9 cellular contexts compared by ENCODE assay signal in the genomic region with DNA sequence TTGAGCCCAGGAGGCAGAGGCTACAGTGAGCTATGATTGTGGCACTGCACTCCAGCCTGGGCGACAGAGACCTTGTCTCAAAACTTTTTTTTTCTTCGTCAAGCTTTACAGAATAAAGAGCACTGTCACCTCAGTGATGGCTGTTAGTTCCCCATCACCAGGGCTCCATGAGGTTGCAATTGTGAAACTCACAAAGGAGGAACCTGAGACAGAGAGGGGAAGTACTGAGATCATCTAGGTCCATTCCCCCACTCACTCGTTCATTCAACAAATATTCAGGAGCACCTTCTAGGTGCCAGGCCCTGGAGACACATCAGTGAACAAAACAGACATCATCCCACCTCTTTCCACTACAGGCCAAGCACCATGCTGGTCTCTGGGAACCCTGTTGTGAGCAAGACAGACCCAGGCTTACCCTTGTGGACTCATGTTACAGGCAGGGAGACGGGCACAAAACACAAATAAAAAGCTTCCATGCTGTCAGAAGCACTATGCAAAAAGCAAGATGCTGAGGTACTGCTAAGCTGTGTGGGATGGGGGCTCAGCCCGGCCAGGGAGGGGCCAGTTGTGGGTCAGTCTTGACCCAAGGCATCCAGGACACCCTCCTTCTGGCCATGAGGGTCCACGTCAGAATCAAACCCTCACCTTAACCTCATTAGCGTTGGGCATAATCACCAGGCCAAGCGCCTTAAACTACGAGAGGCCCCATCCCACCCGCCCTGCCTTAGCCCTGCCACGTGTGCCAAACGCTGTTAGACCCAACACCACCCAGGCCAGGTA. TPM values are rescaled to one million over a fixed set of nuclear protein-coding genes. Genes with fewer than 3 reads are reported as not detected.
DNase-seq lines count a peak whose midpoint lies in the region; ATAC-seq lines count a peak whose summit lies in the region.
"Had no signal": no experiment of that assay in that cellular context is flagged by ENCODE, and none has a peak within 500 bp of the region (broad histone marks: within the 10 kb centered on the region; RNA-seq: fewer than 3 reads in every experiment).

No MANE protein-coding gene starts in this region.

- H3K4me1 Mint-ChIP-seq in activated T-helper 2 cell treated with anti-CD3 and anti-CD28 coated beads, Interferon-gamma antibody, Interleukin-2, Interleukin-4, amounts not matched to agents 10 μg/mL and 5 μg/mL and 100 μg/mL, durations not matched to agents 14 hours and 24 hours and 36 hours (ENCODE audit: low read depth), result no peaks in the 10 kb centered on the region

- no peak overlapping the region for H3K4me3 Mint-ChIP-seq in activated T-helper 2 cell treated with anti-CD3 and anti-CD28 coated beads, Interferon-gamma antibody, Interleukin-2, Interleukin-4, amounts not matched to agents 10 μg/mL and 5 μg/mL and 100 μg/mL, durations not matched to agents 14 hours and 24 hours and 36 hours (ENCODE audit: low read depth)

- no peaks in the 10 kb centered on the region for H3K9me3 Mint-ChIP-seq in activated T-helper 2 cell treated with anti-CD3 and anti-CD28 coated beads, Interferon-gamma antibody, Interleukin-2, Interleukin-4, amounts not matched to agents 10 μg/mL and 5 μg/mL and 100 μg/mL, durations not matched to agents 14 hours and 24 hours and 36 hours

- ATAC-seq in HG02870 (IDR thresholded peaks at IDR 0.05; ENCODE audit: unreplicated experiment), result peak; percentile 90

- no peaks in the 10 kb centered on the region for H3K36me3 Mint-ChIP-seq in activated T-helper 2 cell treated with anti-CD3 and anti-CD28 coated beads, Interferon-gamma antibody, Interleukin-2, Interleukin-4, amounts not matched to agents 10 μg/mL and 5 μg/mL and 100 μg/mL, durations not matched to agents 14 hours and 24 hours and 36 hours (ENCODE audit: low read depth)

- no peaks in the 10 kb centered on the region for H3K27me3 Mint-ChIP-seq in activated T-helper 2 cell treated with anti-CD3 and anti-CD28 coated beads, Interferon-gamma antibody, Interleukin-2, Interleukin-4, amounts not matched to agents 10 μg/mL and 5 μg/mL and 100 μg/mL, durations not matched to agents 14 hours and 24 hours and 36 hours (ENCODE audit: low read depth)

- intact Hi-C loops in activated T-helper 2 cell treated with anti-CD3 and anti-CD28 coated beads, Interferon-gamma antibody, Interleukin-2, Interleukin-4, amounts not matched to agents 10 μg/mL and 5 μg/mL and 100 μg/mL, durations not matched to agents 14 hours and 24 hours and 36 hours (cut with micrococcal nuclease), result no loop called here

- DNase-seq in DMS 273 (lab: John Stamatoyannopoulos, UW; ENCODE audit: unreplicated experiment) (peak; percentile 32), DMS 273 treated with DMSO at 0.1 percent for 48 hours (lab: John Stamatoyannopoulos, UW) (no peak), NOMO-1 treated with dmso at 0.1 percent for 144 hours (lab: John Stamatoyannopoulos, UW; ENCODE audit: unreplicated experiment) (peak; percentile 93), pons (ENCODE audit: low spot score) (peak; percentile 70), dedifferentiated amniotic fluid mesenchymal stem cell (ENCODE audit: extremely low spot score) (no peak)
- no peak for DNase-seq in activated T-helper 2 cell treated with anti-CD3 and anti-CD28 coated beads, Interferon-gamma antibody, Interleukin-2, Interleukin-4, amounts not matched to agents 10 μg/mL and 5 μg/mL and 100 μg/mL, durations not matched to agents 14 hours and 24 hours and 36 hours (ENCODE audit: low spot score)
- DNase-seq in stimulated activated naive CD4-positive, alpha-beta T cell (lab: John Stamatoyannopoulos, UW), result no peak

- H3K27ac Mint-ChIP-seq in activated T-helper 2 cell treated with anti-CD3 and anti-CD28 coated beads, Interferon-gamma antibody, Interleukin-2, Interleukin-4, amounts not matched to agents 10 μg/mL and 5 μg/mL and 100 μg/mL, durations not matched to agents 14 hours and 24 hours and 36 hours, result no peak overlapping the region

RNA-seq across cellular contexts. Expression of a gene that starts 2.1 kb away (rescaled TPM):
- total RNA-seq in activated T-helper 2 cell treated with anti-CD3 and anti-CD28 coated beads, Interferon-gamma antibody, Interleukin-2, Interleukin-4, amounts not matched to agents 10 μg/mL and 5 μg/mL and 100 μg/mL, durations not matched to agents 14 hours and 24 hours and 36 hours, result not detected in 2 replicates
- total RNA-seq: osteoblast had no signal

RNA-seq across cellular contexts. Expression of a gene that starts 16.7 kb away (rescaled TPM):
- not detected in 2 replicates for total RNA-seq in activated T-helper 2 cell treated with anti-CD3 and anti-CD28 coated beads, Interferon-gamma antibody, Interleukin-2, Interleukin-4, amounts not matched to agents 10 μg/mL and 5 μg/mL and 100 μg/mL, durations not matched to agents 14 hours and 24 hours and 36 hours
- total RNA-seq: osteoblast had no signal

Comparison
In these comparisons a context has a peak if more than half of its experiments do, and no peak if none do; other contexts are left out.
1. DNase-seq: peak in DMS 273 (single experiment), NOMO-1 treated with dmso at 0.1 percent for 144 hours (single experiment) and pons (single experiment); none in DMS 273 treated with DMSO at 0.1 percent for 48 hours (single experiment), activated T-helper 2 cell treated with anti-CD3 and anti-CD28 coated beads, Interferon-gamma antibody, Interleukin-2, Interleukin-4, amounts not matched to agents 10 μg/mL and 5 μg/mL and 100 μg/mL, durations not matched to agents 14 hours and 24 hours and 36 hours (single experiment), stimulated activated naive CD4-positive, alpha-beta T cell (0 of 6) and dedifferentiated amniotic fluid mesenchymal stem cell (single experiment).